In genomic region chr2:199364153-199364552, GRCh38 we compare ENCODE assay signal across 15 cellular contexts.
DNase-seq lines count a peak whose midpoint lies in the region; ATAC-seq and TF ChIP-seq lines count a peak whose summit lies in the region.
"Had no signal": no experiment of that assay in that cellular context is flagged by ENCODE, and none has a peak within 500 bp of the region (broad histone marks: within the 10 kb centered on the region; RNA-seq: fewer than 3 reads in every experiment).

No MANE protein-coding gene starts in this region.

- TF ChIP-seq CTCF in WERI-Rb-1 (IDR thresholded peaks at IDR 0.05; ENCODE audit: low read depth, low read length) (no peak), omental fat pad (IDR thresholded peaks at IDR 0.05) (no peak)

- H3K4me3 ChIP-seq in WERI-Rb-1 (ENCODE audit: low read depth, low read length): no peak overlapping the region

- ATAC-seq in HG02884 (IDR thresholded peaks at IDR 0.05; ENCODE audit: unreplicated experiment) (no peak), GM18909 (IDR thresholded peaks at IDR 0.05; ENCODE audit: poor library complexity, unreplicated experiment) (no peak), omental fat pad (ENCODE audit: low FRiP score) (no peak)
- ATAC-seq: CD8-positive, alpha-beta T cell had no signal

- H3K27ac ChIP-seq in WERI-Rb-1: peak overlapping the region; percentile 19; the same call in 1 of the 2 replicates

- no peaks in the 10 kb centered on the region for H3K9me3 ChIP-seq in WERI-Rb-1 (ENCODE audit: severe bottlenecking)
- H3K9me3 ChIP-seq: BE2C had no signal

- peak; percentile 55 for DNase-seq in NCI-H1092 treated with DMSO at 0.1 percent for 48 hours (lab: John Stamatoyannopoulos, UW)
- peak; percentile 35 for DNase-seq in NCI-H1436 treated with DMSO at 0.1 percent for 48 hours (lab: John Stamatoyannopoulos, UW)
- peak; percentile 9 for DNase-seq in NCI-H345 treated with DMSO at 0.1 percent for 48 hours (lab: John Stamatoyannopoulos, UW; ENCODE audit: unreplicated experiment)
- DNase-seq in WERI-Rb-1: no peak
- DNase-seq in glomerular visceral epithelial cell (ENCODE audit: extremely low spot score): no peak
- no peak for DNase-seq in omental fat pad (ENCODE audit: low spot score)
- DNase-seq: BE2C; CD8-positive, alpha-beta T cell; H9; MV-4-11; NCI-H2171 treated with DMSO at 0.1 percent for 48 hours; NCI-H82; SHP77 treated with DMSO at 0.1 percent for 48 hours had no signal

- H3K36me3 ChIP-seq in WERI-Rb-1: peaks cover 9% of the 10 kb centered on the region; the same call in 1 of the 2 replicates
- H3K36me3 ChIP-seq: BE2C had no signal

- no peaks in the 10 kb centered on the region for H3K27me3 ChIP-seq in WERI-Rb-1 (ENCODE audit: insufficient read depth, low read depth, severe bottlenecking)
- H3K27me3 ChIP-seq: BE2C had no signal

Comparison
In these comparisons a context has a peak if more than half of its experiments do, and no peak if none do; other contexts are left out.
1. DNase-seq: peak in NCI-H1092 treated with DMSO at 0.1 percent for 48 hours (single experiment), NCI-H1436 treated with DMSO at 0.1 percent for 48 hours (single experiment) and NCI-H345 treated with DMSO at 0.1 percent for 48 hours (single experiment); none in WERI-Rb-1 (single experiment), glomerular visceral epithelial cell (single experiment) and omental fat pad (single experiment).